Comparison of ENCODE assay signal across 8 cellular contexts in the genomic region with DNA sequence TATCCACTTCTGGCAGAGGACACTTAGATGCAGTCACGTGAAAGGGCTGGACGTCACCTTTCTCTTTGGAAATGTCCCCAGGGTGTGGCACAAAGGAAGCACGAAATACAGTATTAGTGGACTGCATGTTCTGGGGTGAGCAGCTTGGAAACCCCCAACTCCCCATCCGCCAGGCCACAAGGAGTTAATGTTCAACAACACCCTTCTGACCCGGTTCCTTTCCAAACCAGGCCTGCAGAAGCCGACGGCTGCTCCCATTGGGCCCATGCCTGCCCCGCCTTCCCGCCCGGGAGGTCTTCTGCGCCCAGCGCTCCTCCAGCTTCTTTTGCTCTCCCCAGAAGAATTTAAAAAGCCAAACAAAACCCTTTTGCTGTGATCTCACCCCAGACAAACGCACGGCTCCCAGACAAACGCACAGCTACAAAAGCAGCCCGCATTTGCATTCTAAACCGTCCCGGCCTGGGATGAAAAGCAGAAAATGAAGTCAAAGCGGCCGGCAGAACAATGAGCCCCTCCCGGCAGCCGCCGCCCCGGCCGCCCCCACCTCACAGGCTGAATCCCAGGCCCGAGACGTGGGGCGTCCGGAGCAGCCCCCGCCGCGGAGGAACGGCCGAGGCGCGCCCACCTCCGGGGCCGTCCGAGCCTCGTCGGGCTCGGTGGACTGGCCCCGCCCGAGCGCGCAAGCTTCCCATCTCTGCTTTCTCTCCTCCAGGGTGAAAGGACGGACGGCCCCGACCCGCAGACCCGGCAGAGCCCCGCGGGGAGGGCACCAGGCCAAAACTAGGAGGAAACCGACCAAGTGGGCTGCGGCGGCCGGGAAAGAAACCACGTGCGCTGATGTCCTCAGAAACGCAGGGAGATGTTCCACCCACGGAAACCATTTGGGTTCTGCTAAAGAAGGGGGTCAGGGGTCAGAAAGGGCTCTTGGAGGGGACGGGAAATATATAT.
A peak's percentile ranks its signal among the peaks of the same experiment; 100 is the strongest.
DNase-seq lines count a peak whose midpoint lies in the region; ATAC-seq and TF ChIP-seq lines count a peak whose summit lies in the region.

No MANE protein-coding gene starts in this region.

- H2AK9ac ChIP-seq in IMR-90 (replicated peaks; ENCODE audit: low read depth, low read length, poor library complexity), result peak overlapping the region; percentile 77

- peak overlapping the region; percentile 67 for H3K4me2 ChIP-seq in IMR-90 (ENCODE audit: low read depth, low read length)

- intact Hi-C loops in IMR-90 (cut with micrococcal nuclease) (loop anchor here (10.0 kb wide), 1 partner anchor 1103 kb away; no protein-coding TSS in a partner anchor), uterus (cut with DNase I; ENCODE audit: low total_unique reads) (no loop called here)

- peaks cover 9% of the 10 kb centered on the region for H3K9me1 ChIP-seq in IMR-90 (ENCODE audit: insufficient read depth, low read length)

- POLR2A ChIA-PET in IMR-90 (lab: Charles Lee; ENCODE audit: unreplicated experiment), result no interaction called here

- TF ChIP-seq CTCF in IMR-90 (conservative IDR thresholded peaks at IDR 0.05; ENCODE audit: low read depth, low read length) (no peak), uterus (IDR thresholded peaks at IDR 0.05) (no peak)

- no peak overlapping the region for H2BK5ac ChIP-seq in IMR-90 (ENCODE audit: low read depth, low read length, poor library complexity, severe bottlenecking)

- CTCF ChIA-PET in IMR-90 (lab: Yijun Ruan, JAX), result no interaction called here

- peak overlapping the region; percentile 70; the same call in 1 of the 2 replicates for H3K23ac ChIP-seq in IMR-90 (ENCODE audit: low read depth, low read length)

- H2BK15ac ChIP-seq in IMR-90 (ENCODE audit: low read depth, low read length), result peak overlapping the region; percentile 30; the same call in 1 of the 3 replicates

- peak overlapping the region; percentile 69 for H2AK5ac ChIP-seq in IMR-90 (ENCODE audit: low read depth, low read length)

- H3K4ac ChIP-seq in IMR-90 (ENCODE audit: low read depth, low read length), result peak overlapping the region; percentile 69

- H3K9me3 ChIP-seq in IMR-90 (ENCODE audit: control insufficient read depth, insufficient read depth, low read length) (no peaks in the 10 kb centered on the region), uterus (no peaks in the 10 kb centered on the region)

- H3K4me3 ChIP-seq in IMR-90 (ENCODE audit: insufficient read depth, low read depth, low read length), result peak overlapping the region; percentile 45
- peak overlapping the region; percentile 41 to 52 for H3K4me3 ChIP-seq in uterus

- H4K91ac ChIP-seq in IMR-90 (ENCODE audit: insufficient read depth, low read depth, low read length), result no peak overlapping the region

- H2BK20ac ChIP-seq in IMR-90 (ENCODE audit: low read depth, low read length), result peak overlapping the region; percentile 6; the same call in 1 of the 2 replicates

- H3K56ac ChIP-seq in IMR-90 (ENCODE audit: extremely low read depth, insufficient read depth, low read length), result peak overlapping the region; percentile 28; the same call in 1 of the 2 replicates

- WGBS in IMR-90 (ENCODE audit: extremely low coverage in 2 of 2, insufficient read length in 1 of 2), 2 experiments, result 9% methylated on average over 18 of the region's 62 CpGs; no CpG with 5 or more reads in 1 of the 2 experiments

- H3K36me3 ChIP-seq in IMR-90 (ENCODE audit: control insufficient read depth, insufficient read depth, low read length), result no peaks in the 10 kb centered on the region
- no peaks in the 10 kb centered on the region for H3K36me3 ChIP-seq in uterus

- peak overlapping the region; percentile 48 to 60; a peak in 2 of 4 replicates for H4K8ac ChIP-seq in IMR-90 (ENCODE audit: low read depth in 2 of 2, low read length in 2 of 2)

- ATAC-seq in IMR-90 (ENCODE audit: low read depth) (peak; percentile 91), esophagus mucosa (peak; percentile 56), HG02623 (IDR thresholded peaks at IDR 0.05; ENCODE audit: unreplicated experiment) (no peak)

- H3K14ac ChIP-seq in IMR-90 (replicated peaks; ENCODE audit: low read depth, low read length), result 0 out of 2 replicates have a peak overlapping the region, but pooled peaks have one; percentile 23

- no peaks in the 10 kb centered on the region for H4K20me1 ChIP-seq in IMR-90 (ENCODE audit: insufficient read depth, low read length)

- DNase-seq in AG08396 (ENCODE audit: low spot score) (peak; percentile 86), IMR-90 (peak; percentile 65), midbrain (lab: John Stamatoyannopoulos, UW) (peak; percentile 69), uterus (peak; percentile 72 to 73), NAMALWA (ENCODE audit: low spot score) (no peak)
- no peak for DNase-seq in stimulated activated naive CD4-positive, alpha-beta T cell treated with Interleukin-2 at 50 U/mL for 16 hours (lab: John Stamatoyannopoulos, UW)

- H3K4me1 ChIP-seq in IMR-90 (ENCODE audit: control insufficient read depth, insufficient read depth, low read length) (peaks cover 4% of the 10 kb centered on the region; the same call in 1 of the 2 replicates), uterus (no peaks in the 10 kb centered on the region)

- peak overlapping the region; percentile 55; the same call in 1 of the 2 replicates for H3K9ac ChIP-seq in IMR-90 (ENCODE audit: low read depth, low read length)

- no peaks in the 10 kb centered on the region for H3K79me1 ChIP-seq in IMR-90 (ENCODE audit: low read depth in 1 of 2, low read length in 2 of 2)

- no peaks in the 10 kb centered on the region for H3K27me3 ChIP-seq in IMR-90 (ENCODE audit: control insufficient read depth, insufficient read depth, low read length)
- no peaks in the 10 kb centered on the region for H3K27me3 ChIP-seq in uterus

- no TSS peak for BruUV-seq in IMR-90 (replicated peaks; lab: Mats Ljungman, UMichigan)

- H3K27ac ChIP-seq in IMR-90 (ENCODE audit: insufficient read depth, low read length) (peak overlapping the region; percentile 80), uterus (peak overlapping the region; percentile 95 to 97)

- peak overlapping the region; percentile 93 for H2AFZ ChIP-seq in IMR-90 (replicated peaks; ENCODE audit: low read length, poor library complexity)

- in situ Hi-C loops in IMR-90 (cut with MboI; ENCODE audit: low sequenced_read_pairs), result no loop called here

- H4K5ac ChIP-seq in IMR-90 (ENCODE audit: low read depth, low read length), result peak overlapping the region; percentile 15; the same call in 1 of the 2 replicates

- H3K18ac ChIP-seq in IMR-90 (ENCODE audit: low read depth, low read length), result peak overlapping the region; percentile 9; the same call in 1 of the 2 replicates

- TF ChIP-seq POLR2A in IMR-90 (IDR thresholded peaks at IDR 0.05; ENCODE audit: low read depth, low read length) (no peak), uterus (IDR thresholded peaks at IDR 0.05) (peak; percentile 18 to 26)

- TF ChIP-seq RAD21 in IMR-90 (IDR thresholded peaks at IDR 0.05; ENCODE audit: low read length), result no peak

- dilution Hi-C loops in IMR-90 (cut with HindIII; ENCODE audit: low sequenced_read_pairs, unreplicated experiment), result no loop called here

- peak overlapping the region; percentile 59 for H2BK120ac ChIP-seq in IMR-90 (ENCODE audit: low read depth, low read length)

TF ChIP-seq in IMR-90, 13 proteins besides CTCF, POLR2A, EP300 and RAD21:
- TF ChIP-seq NFE2L2 (IDR thresholded peaks at IDR 0.05; ENCODE audit: low read depth, low read length) (no peak), MXI1 (IDR thresholded peaks at IDR 0.05; ENCODE audit: borderline replicate concordance, low read depth, low read length) (peak; percentile 35; the same call in 1 of the 2 replicates)
- TF ChIP-seq, protein P1, sequence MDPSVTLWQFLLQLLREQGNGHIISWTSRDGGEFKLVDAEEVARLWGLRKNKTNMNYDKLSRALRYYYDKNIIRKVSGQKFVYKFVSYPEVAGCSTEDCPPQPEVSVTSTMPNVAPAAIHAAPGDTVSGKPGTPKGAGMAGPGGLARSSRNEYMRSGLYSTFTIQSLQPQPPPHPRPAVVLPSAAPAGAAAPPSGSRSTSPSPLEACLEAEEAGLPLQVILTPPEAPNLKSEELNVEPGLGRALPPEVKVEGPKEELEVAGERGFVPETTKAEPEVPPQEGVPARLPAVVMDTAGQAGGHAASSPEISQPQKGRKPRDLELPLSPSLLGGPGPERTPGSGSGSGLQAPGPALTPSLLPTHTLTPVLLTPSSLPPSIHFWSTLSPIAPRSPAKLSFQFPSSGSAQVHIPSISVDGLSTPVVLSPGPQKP (IDR thresholded peaks at IDR 0.05; ENCODE audit: borderline replicate concordance, low read depth, low read length), result no peak
- TF ChIP-seq, protein P2, sequence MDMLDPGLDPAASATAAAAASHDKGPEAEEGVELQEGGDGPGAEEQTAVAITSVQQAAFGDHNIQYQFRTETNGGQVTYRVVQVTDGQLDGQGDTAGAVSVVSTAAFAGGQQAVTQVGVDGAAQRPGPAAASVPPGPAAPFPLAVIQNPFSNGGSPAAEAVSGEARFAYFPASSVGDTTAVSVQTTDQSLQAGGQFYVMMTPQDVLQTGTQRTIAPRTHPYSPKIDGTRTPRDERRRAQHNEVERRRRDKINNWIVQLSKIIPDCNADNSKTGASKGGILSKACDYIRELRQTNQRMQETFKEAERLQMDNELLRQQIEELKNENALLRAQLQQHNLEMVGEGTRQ (IDR thresholded peaks at IDR 0.05; ENCODE audit: low read depth, low read length), result 0 out of 2 replicates have a peak, but pooled peaks have one; percentile 5
TF ChIP-seq in IMR-90: peak in this region for 2.

Comparison
In these comparisons a context has a peak if more than half of its experiments do, and no peak if none do; other contexts are left out.
1. DNase-seq: peak in AG08396 (single experiment), IMR-90 (single experiment), midbrain (single experiment) and uterus (2 of 2); none in NAMALWA (single experiment) and stimulated activated naive CD4-positive, alpha-beta T cell treated with Interleukin-2 at 50 U/mL for 16 hours (single experiment).